1 cellular context compared by ENCODE assay signal in genomic region chr1:21705303-21705980, GRCh38.
TF ChIP-seq lines count a peak whose summit lies in the region.

No MANE protein-coding gene starts in this region.

TF ChIP-seq in IMR-90, 13 proteins besides CTCF, POLR2A, EP300 and RAD21:
- TF ChIP-seq FOS (IDR thresholded peaks at IDR 0.05; ENCODE audit: low read depth, low read length) (no peak), NFE2L2 (IDR thresholded peaks at IDR 0.05; ENCODE audit: low read depth, low read length) (no peak), SMC3 (IDR thresholded peaks at IDR 0.05; ENCODE audit: low read depth, low read length) (no peak), MAFK (IDR thresholded peaks at IDR 0.05; ENCODE audit: low read depth, low read length) (no peak), BHLHE40 (IDR thresholded peaks at IDR 0.05; ENCODE audit: low read depth, low read length) (no peak), CHD1 (IDR thresholded peaks at IDR 0.05; ENCODE audit: low read depth, low read length) (no peak), CEBPB (IDR thresholded peaks at IDR 0.05; ENCODE audit: low read depth, low read length) (no peak), RCOR1 (IDR thresholded peaks at IDR 0.05; ENCODE audit: insufficient replicate concordance, low read length) (no peak), MXI1 (IDR thresholded peaks at IDR 0.05; ENCODE audit: borderline replicate concordance, low read depth, low read length) (no peak), MAZ (IDR thresholded peaks at IDR 0.05; ENCODE audit: borderline replicate concordance, low read depth, low read length) (no peak), RFX5 (IDR thresholded peaks at IDR 0.05; ENCODE audit: low read depth, low read length) (no peak)
- TF ChIP-seq, protein P1, sequence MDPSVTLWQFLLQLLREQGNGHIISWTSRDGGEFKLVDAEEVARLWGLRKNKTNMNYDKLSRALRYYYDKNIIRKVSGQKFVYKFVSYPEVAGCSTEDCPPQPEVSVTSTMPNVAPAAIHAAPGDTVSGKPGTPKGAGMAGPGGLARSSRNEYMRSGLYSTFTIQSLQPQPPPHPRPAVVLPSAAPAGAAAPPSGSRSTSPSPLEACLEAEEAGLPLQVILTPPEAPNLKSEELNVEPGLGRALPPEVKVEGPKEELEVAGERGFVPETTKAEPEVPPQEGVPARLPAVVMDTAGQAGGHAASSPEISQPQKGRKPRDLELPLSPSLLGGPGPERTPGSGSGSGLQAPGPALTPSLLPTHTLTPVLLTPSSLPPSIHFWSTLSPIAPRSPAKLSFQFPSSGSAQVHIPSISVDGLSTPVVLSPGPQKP (IDR thresholded peaks at IDR 0.05; ENCODE audit: borderline replicate concordance, low read depth, low read length), result no peak
- TF ChIP-seq, protein P2, sequence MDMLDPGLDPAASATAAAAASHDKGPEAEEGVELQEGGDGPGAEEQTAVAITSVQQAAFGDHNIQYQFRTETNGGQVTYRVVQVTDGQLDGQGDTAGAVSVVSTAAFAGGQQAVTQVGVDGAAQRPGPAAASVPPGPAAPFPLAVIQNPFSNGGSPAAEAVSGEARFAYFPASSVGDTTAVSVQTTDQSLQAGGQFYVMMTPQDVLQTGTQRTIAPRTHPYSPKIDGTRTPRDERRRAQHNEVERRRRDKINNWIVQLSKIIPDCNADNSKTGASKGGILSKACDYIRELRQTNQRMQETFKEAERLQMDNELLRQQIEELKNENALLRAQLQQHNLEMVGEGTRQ (IDR thresholded peaks at IDR 0.05; ENCODE audit: low read depth, low read length), result no peak
